1 cellular context compared by ENCODE assay signal in genomic region chr6:169424149-169424804, GRCh38.
TF ChIP-seq lines count a peak whose summit lies in the region.

No MANE protein-coding gene starts in this region.

TF ChIP-seq in SK-N-SH treated with all-trans-retinoic acid at 6 μM for 48 hours, 23 proteins besides CTCF, POLR2A, EP300 and RAD21 (continued from another document):
- no peak for TF ChIP-seq CREB5 (CRISPR knock-in tag; IDR thresholded peaks at IDR 0.05; ENCODE audit: low read depth)
- no peak for TF ChIP-seq ZNF70 (CRISPR knock-in tag; IDR thresholded peaks at IDR 0.05)
- TF ChIP-seq ESRRG (CRISPR knock-in tag; IDR thresholded peaks at IDR 0.05), result no peak
- TF ChIP-seq CSDC2 (CRISPR knock-in tag; IDR thresholded peaks at IDR 0.05), result no peak
- no peak for TF ChIP-seq ZC3H10 (CRISPR knock-in tag; IDR thresholded peaks at IDR 0.05)
